Comparison of ENCODE assay signal across 8 cellular contexts in genomic region chr2:47906261-47907096, GRCh38. TPM values are rescaled to one million over a fixed set of nuclear protein-coding genes. Genes with fewer than 3 reads are reported as not detected.
DNase-seq lines count a peak whose midpoint lies in the region; ATAC-seq and TF ChIP-seq lines count a peak whose summit lies in the region.

FBXO11 (minus strand) TSS chr2:47906498; CDS start chr2:47905720, 778 bp downstream.

- H3K36me3 ChIP-seq in uterus: no peaks in the 10 kb centered on the region

- under 1% methylated on average over 52 of the region's 53 CpGs for WGBS in right cardiac atrium

- TF ChIP-seq POLR2A in uterus (IDR thresholded peaks at IDR 0.05): peak; percentile 76 to 85

- peak; percentile 60 to 67 (median 62) for TF ChIP-seq CTCF in uterus (IDR thresholded peaks at IDR 0.05)

- ATAC-seq in GM18502 (IDR thresholded peaks at IDR 0.05; ENCODE audit: poor library complexity, unreplicated experiment): peak; percentile 91
- peak; percentile 82 for ATAC-seq in HG02970 (IDR thresholded peaks at IDR 0.05; ENCODE audit: low FRiP score, unreplicated experiment)
- ATAC-seq in right cardiac atrium: peak; percentile 97 to 98

- peak within 1 kb of the TSS; percentile 92 for H3K4me3 ChIP-seq in right cardiac atrium (ENCODE audit: low read length)
- H3K4me3 ChIP-seq in uterus: peak within 1 kb of the TSS; percentile 71 to 98

- DNase-seq in NCI-H187 treated with DMSO at 0.1 percent for 48 hours (lab: John Stamatoyannopoulos, UW) (peak; percentile 96), anterior cingulate cortex (lab: John Stamatoyannopoulos, UW) (peak; percentile 66 to 97 (median 93)), right cardiac atrium (peak; percentile 97 to 98 (median 98)), pulmonary artery endothelial cell (ENCODE audit: low read depth, low spot score) (peak; percentile 98), uterus (peak; percentile 96 to 98)

- H3K4me1 ChIP-seq in right cardiac atrium (ENCODE audit: control insufficient read depth, insufficient read depth, low read length): peaks cover 2% of the 10 kb centered on the region
- no peaks in the 10 kb centered on the region for H3K4me1 ChIP-seq in uterus

- H3K9me3 ChIP-seq in right cardiac atrium (ENCODE audit: control insufficient read depth, low read length) (no peaks in the 10 kb centered on the region), uterus (no peaks in the 10 kb centered on the region)

- intact Hi-C loops in T-helper 2 cell treated with Interferon-gamma antibody and Interleukin-4, amounts not matched to agents 100 ng/mL and 5 ng/mL, for 36 hours (cut with micrococcal nuclease): loop anchor here (1.0 to 10.0 kb wide), 7 partner anchors 49 to 514 kb away; partner anchors contain the start of genes MSH2 and MSH6
- intact Hi-C loops in right cardiac atrium (cut with DNase I) (loop anchor here in 3 of 4 donors (2.0 to 10.0 kb wide), 3 partner anchors 52 to 201 kb away; no protein-coding TSS in a partner anchor), uterus (cut with DNase I; ENCODE audit: low total_unique reads) (loop anchor here (5.0 kb wide), 1 partner anchor 124 kb away; the partner anchor contains the start of gene MSH6)

- H3K27me3 ChIP-seq in right cardiac atrium (ENCODE audit: control insufficient read depth, insufficient read depth) (no peaks in the 10 kb centered on the region), uterus (no peaks in the 10 kb centered on the region)

- H3K27ac ChIP-seq in right cardiac atrium (ENCODE audit: low read length): peak within 1 kb of the TSS; percentile 98
- H3K27ac ChIP-seq in uterus: peak within 1 kb of the TSS; percentile 98 to 99

RNA-seq across cellular contexts. Expression of gene FBXO11, which starts in this region (rescaled TPM):
- total RNA-seq in T-helper 2 cell treated with Interferon-gamma antibody and Interleukin-4, amounts not matched to agents 100 ng/mL and 5 ng/mL, for 36 hours: 58.1 and 58.6 TPM in 2 replicates
- 10 to 100 TPM; 39.1 to 45.4 (median 42.1) TPM for total RNA-seq in right cardiac atrium
- polyA plus RNA-seq in right cardiac atrium: 23.4 TPM
- total RNA-seq in pulmonary artery endothelial cell: 64.4 and 74.3 TPM in 2 replicates
- 100 to 1,000 TPM in 2 of 4 donors, 10 to 100 TPM in 2; 27.4 to 140 (median 67.3) TPM for total RNA-seq in uterus

Comparison
In these comparisons a context has a peak if more than half of its experiments do, and no peak if none do; other contexts are left out.
1. Peak in every context shown above with its lines: DNase-seq, ATAC-seq, H3K4me3 ChIP-seq and H3K27ac ChIP-seq.